Comparison of ENCODE assay signal across 8 cellular contexts in genomic region chr12:118136559-118137003, GRCh38. TPM values are rescaled to one million over a fixed set of nuclear protein-coding genes. Genes with fewer than 3 reads are reported as not detected.
A peak's percentile ranks its signal among the peaks of the same experiment; 100 is the strongest.
DNase-seq lines count a peak whose midpoint lies in the region; ATAC-seq and TF ChIP-seq lines count a peak whose summit lies in the region.

No MANE protein-coding gene starts in this region.

- H3K9me3 ChIP-seq in RWPE2 (ENCODE audit: severe bottlenecking): no peaks in the 10 kb centered on the region
- no peaks in the 10 kb centered on the region for H3K9me3 ChIP-seq in adrenal gland (replicated peaks in 1 of 3)
- no peaks in the 10 kb centered on the region for H3K9me3 ChIP-seq in right atrium auricular region

- H3K27me3 Mint-ChIP-seq in progenitor cell of endocrine pancreas: no peaks in the 10 kb centered on the region

- intact Hi-C loops in adrenal gland (cut with DNase I): no loop called here

- H3K36me3 ChIP-seq in RWPE2 (ENCODE audit: low read depth): peaks cover 42% of the 10 kb centered on the region
- peaks cover 0 to 36% of the 10 kb centered on the region in 2 donors for H3K36me3 ChIP-seq in adrenal gland (replicated peaks in 1 of 2)
- H3K36me3 ChIP-seq in right atrium auricular region: peaks cover 23% of the 10 kb centered on the region

- no peaks in the 10 kb centered on the region for H3K9me3 Mint-ChIP-seq in progenitor cell of endocrine pancreas (ENCODE audit: low read depth)

- peak overlapping the region; percentile 91 for H3K4me3 Mint-ChIP-seq in progenitor cell of endocrine pancreas (ENCODE audit: low read depth)

- H3K4me1 ChIP-seq in RWPE2 (ENCODE audit: insufficient read depth, poor library complexity, severe bottlenecking): peaks cover 5% of the 10 kb centered on the region
- peaks cover 37 to 52% of the 10 kb centered on the region in 2 donors for H3K4me1 ChIP-seq in adrenal gland (replicated peaks in 1 of 2)
- peaks cover 0 to 31% of the 10 kb centered on the region in 2 donors for H3K4me1 ChIP-seq in right atrium auricular region

- ATAC-seq in HG03064 (IDR thresholded peaks at IDR 0.05; ENCODE audit: low read depth, unreplicated experiment): peak; percentile 21
- peak; percentile 27 for ATAC-seq in RWPE2 (ENCODE audit: low read depth)

- WGBS in adrenal gland, 4 donors: 1 to 3% (median 2%) methylated on average over 18 to 29 of the region's 29 CpGs

- peak overlapping the region; percentile 92 for H3K27ac Mint-ChIP-seq in progenitor cell of endocrine pancreas

- H3K4me3 ChIP-seq in RWPE2 (ENCODE audit: severe bottlenecking) (peak overlapping the region; percentile 66), adrenal gland (peak overlapping the region; percentile 70 to 99 (median 97)), right atrium auricular region (peak overlapping the region; percentile 56 to 97)

- TF ChIP-seq POLR2A in adrenal gland (IDR thresholded peaks at IDR 0.05): no peak

- H3K27me3 ChIP-seq in RWPE2 (ENCODE audit: insufficient read depth, poor library complexity, severe bottlenecking) (no peaks in the 10 kb centered on the region), adrenal gland (no peaks in the 10 kb centered on the region), right atrium auricular region (no peaks in the 10 kb centered on the region)

- H3K27ac ChIP-seq in RWPE2 (ENCODE audit: poor library complexity, severe bottlenecking) (peak overlapping the region; percentile 35), adrenal gland (peak overlapping the region; percentile 82 to 99 (median 88)), right atrium auricular region (peak overlapping the region; percentile 85 to 94)

- H3K36me3 Mint-ChIP-seq in progenitor cell of endocrine pancreas (ENCODE audit: insufficient read depth): peaks cover 20% of the 10 kb centered on the region

- TF ChIP-seq CTCF in RWPE2 (IDR thresholded peaks at IDR 0.05; ENCODE audit: poor library complexity, severe bottlenecking) (no peak), adrenal gland (IDR thresholded peaks at IDR 0.05) (no peak), right atrium auricular region (IDR thresholded peaks at IDR 0.05) (no peak), progenitor cell of endocrine pancreas (IDR thresholded peaks at IDR 0.05; ENCODE audit: unreplicated experiment) (no peak)

- DNase-seq in NCI-H146 (lab: John Stamatoyannopoulos, UW) (peak; percentile 18), NCI-H146 treated with DMSO at 0.1 percent for 48 hours (lab: John Stamatoyannopoulos, UW; ENCODE audit: unreplicated experiment) (no peak), RWPE2 (ENCODE audit: low spot score) (no peak), adrenal gland (peak; percentile 38 to 80 (median 65)), right atrium auricular region (ENCODE audit: low spot score) (peak; percentile 69), progenitor cell of endocrine pancreas (ENCODE audit: low spot score, unreplicated experiment) (peak; percentile 9), occipital lobe (lab: John Stamatoyannopoulos, UW) (no peak)

- H3K4me1 Mint-ChIP-seq in progenitor cell of endocrine pancreas (ENCODE audit: low read depth): peaks cover 8% of the 10 kb centered on the region

RNA-seq across cellular contexts. Expression of gene PEBP1, which starts 0.7 kb away (rescaled TPM):
- total RNA-seq in adrenal gland (1,000 to 10,000 TPM; 1,179 to 3,690 (median 2,679) TPM), right atrium auricular region (100 to 1,000 TPM; 428 to 539 TPM), progenitor cell of endocrine pancreas (216 and 224 TPM in 2 replicates), occipital lobe (266 TPM)
- polyA plus RNA-seq in adrenal gland: 1,000 to 10,000 TPM; 1,847 to 2,719 (median 2,102) TPM

RNA-seq across cellular contexts. Expression of gene VSIG10, which starts 32.8 kb away (rescaled TPM):
- total RNA-seq in adrenal gland (10 to 100 TPM; 33.1 to 87.6 (median 68.1) TPM), right atrium auricular region (10 to 100 TPM; 11.0 to 12.4 TPM), progenitor cell of endocrine pancreas (31.5 and 33.8 TPM in 2 replicates), occipital lobe (15.4 TPM)
- 10 to 100 TPM; 28.6 to 46.3 (median 31.8) TPM for polyA plus RNA-seq in adrenal gland

Comparison
In these comparisons a context has a peak if more than half of its experiments do, and no peak if none do; other contexts are left out.
1. DNase-seq: peak in NCI-H146 (single experiment), adrenal gland (7 of 7), right atrium auricular region (single experiment) and progenitor cell of endocrine pancreas (single experiment); none in NCI-H146 treated with DMSO at 0.1 percent for 48 hours (single experiment), RWPE2 (single experiment) and occipital lobe (single experiment).
2. H3K27ac ChIP-seq: peak in every context shown above with its lines; median percentile 90 in right atrium auricular region; 88 in adrenal gland; 35 in RWPE2.
3. Peak in every context shown above with its lines, with median percentiles within 50 percentile points of each other: H3K4me3 ChIP-seq.